Comparison of ENCODE assay signal across 1 cellular context in genomic region chr17:21425321-21425720, GRCh38.
TF ChIP-seq lines count a peak whose summit lies in the region.

No MANE protein-coding gene starts in this region.

TF ChIP-seq in GM23338, 12 proteins besides CTCF, POLR2A, EP300 and RAD21 (continued from another document):
- TF ChIP-seq ETS1 (IDR thresholded peaks at IDR 0.05) = no peak
- no peak for TF ChIP-seq JUNB (IDR thresholded peaks at IDR 0.05; ENCODE audit: unreplicated experiment)
- no peak for TF ChIP-seq CREB1 (CRISPR knock-in tag; IDR thresholded peaks at IDR 0.05; ENCODE audit: low read depth)
